ENCODE assay signal across 8 cellular contexts in genomic region chr2:171160630-171161424, GRCh38. TPM values are rescaled to one million over a fixed set of nuclear protein-coding genes. Genes with fewer than 3 reads are reported as not detected.
A peak's percentile ranks its signal among the peaks of the same experiment; 100 is the strongest.
DNase-seq lines count a peak whose midpoint lies in the region; ATAC-seq and TF ChIP-seq lines count a peak whose summit lies in the region.

Gene TLK1 (minus strand): TSS chr2:171160893. CDS start chr2:171160428, 465 bp downstream.

- CTCF ChIA-PET in PC-3 (lab: Charles Lee) = interaction anchor here (2.3 kb wide), 1 partner anchor 255 kb away, joined by 6 read pairs; no protein-coding TSS in a partner anchor

- POLR2A ChIA-PET in PC-3 (lab: Charles Lee; ENCODE audit: unreplicated experiment) = no interaction called here

- peak; percentile 64 for TF ChIP-seq POLR2A in erythroblast (IDR thresholded peaks at IDR 0.05; ENCODE audit: low read length)

- no peaks in the 10 kb centered on the region for H3K9me2 ChIP-seq in PC-3 (replicated peaks; ENCODE audit: low read length)

- intact Hi-C loops in PC-3 (cut with micrococcal nuclease) = loop anchor here (1.0 to 10.0 kb wide), 2 partner anchors 184 to 255 kb away; no protein-coding TSS in a partner anchor

- peak within 1 kb of the TSS; percentile 94 for H3K4me2 ChIP-seq in PC-3 (ENCODE audit: low read length)

- H2AFZ ChIP-seq in PC-3 (ENCODE audit: low read length) = peak within 1 kb of the TSS; percentile 99

- H3K27me3 ChIP-seq in PC-3 (ENCODE audit: low read length) = no peaks in the 10 kb centered on the region
- no peaks in the 10 kb centered on the region for H3K27me3 ChIP-seq in mucosa of stomach (ENCODE audit: control insufficient read depth, insufficient read depth, low read length)

- H3K27ac ChIP-seq in PC-3 (ENCODE audit: low read length) = peak within 1 kb of the TSS; percentile 84

- H4K20me1 ChIP-seq in PC-3 (ENCODE audit: low read length) = peaks cover 31% of the 10 kb centered on the region

- ATAC-seq in GM21367 (IDR thresholded peaks at IDR 0.05; ENCODE audit: unreplicated experiment) = peak; percentile 43
- ATAC-seq in PC-3 = peak; percentile 70

- BruUV-seq in PC-3 (replicated peaks; lab: Mats Ljungman, UMichigan) = no TSS peak

- H3K36me3 ChIP-seq in PC-3 (ENCODE audit: low read depth, low read length) (no peaks in the 10 kb centered on the region), mucosa of stomach (ENCODE audit: control insufficient read depth, insufficient read depth, low read length) (no peaks in the 10 kb centered on the region)

- no peak for TF ChIP-seq CTCF in PC-3 (conservative IDR thresholded peaks at IDR 0.05; ENCODE audit: low read depth, low read length)

- H3K9me3 ChIP-seq in PC-3 (ENCODE audit: low read length) (no peaks in the 10 kb centered on the region), mucosa of stomach (ENCODE audit: control insufficient read depth, low read length) (no peaks in the 10 kb centered on the region)

- H3F3A ChIP-seq in PC-3 (ENCODE audit: low read length, unreplicated experiment) = no peaks in the 10 kb centered on the region

- in situ Hi-C loops in Caki2 (cut with HindIII; ENCODE audit: low pct_unique_long_range_greater_than_20kb, low sequenced_read_pairs) = no loop called here

- DNase-seq in Caki2 (ENCODE audit: low read depth) = peak; percentile 84
- peak in 72 of 76 experiments; percentile 27 to 83 (median 66) for DNase-seq in HUDEP-2 (lab: John Stamatoyannopoulos, UW; ENCODE audit: unreplicated experiment in 76 of 76)
- peak; percentile 73 for DNase-seq in PC-3
- peak; percentile 71 for DNase-seq in activated T-cell treated with anti-CD3 and anti-CD28 coated beads for 48 hours (ENCODE audit: low read depth)
- DNase-seq in erythroblast (lab: John Stamatoyannopoulos, UW) = peak; percentile 88 to 92
- peak; percentile 35 to 47 for DNase-seq in stimulated activated CD8-positive, alpha-beta memory T cell treated with anti-CD3 and anti-CD28 coated beads, Interleukin-7, amount 100 ng/mL, for 1 hour (ENCODE audit: low read depth in 2 of 2)

- peaks cover 10% of the 10 kb centered on the region for H3K4me1 ChIP-seq in PC-3 (ENCODE audit: insufficient read depth, low read length)
- H3K4me1 ChIP-seq in mucosa of stomach (ENCODE audit: control insufficient read depth, insufficient read depth, low read length) = no peaks in the 10 kb centered on the region

- H3K79me2 ChIP-seq in PC-3 (ENCODE audit: low read length) = peaks cover 45% of the 10 kb centered on the region

- H3K4me3 ChIP-seq in PC-3 (ENCODE audit: low read length) (peak within 1 kb of the TSS; percentile 100), mucosa of stomach (ENCODE audit: low read length) (peak within 1 kb of the TSS; percentile 64)

- H3K9ac ChIP-seq in PC-3 (ENCODE audit: low read length) (peak within 1 kb of the TSS; percentile 92), mucosa of stomach (ENCODE audit: low read length) (peak within 1 kb of the TSS; percentile 93)

RNA-seq across cellular contexts. Expression of gene TLK1, which starts in this region (rescaled TPM):
- 14.8 and 19.8 TPM in 2 replicates for total RNA-seq in Caki2 (2014; rRNA removed; shearing (Covaris generic); ENCODE audit: low replicate concordance)
- total RNA-seq in PC-3 (2014; rRNA removed) = 10.1 and 17.6 TPM in 2 replicates

Comparison
In these comparisons a context has a peak if more than half of its experiments do, and no peak if none do; other contexts are left out.
1. Peak in every context shown above with its lines: DNase-seq, ATAC-seq, H3K4me3 ChIP-seq and H3K27ac ChIP-seq.